ENCODE assay signal across 1 cellular context in genomic region chr4:163494360-163495241, GRCh38.
A peak's percentile ranks its signal among the peaks of the same experiment; 100 is the strongest.
TF ChIP-seq lines count a peak whose summit lies in the region.

Gene TMA16 (plus strand): TSS chr4:163494690. CDS start chr4:163494802, 112 bp downstream.

TF ChIP-seq in K562, 482 proteins besides CTCF, POLR2A, EP300 and RAD21 (continued from another document and continues in another):
- TF ChIP-seq, protein P1, sequence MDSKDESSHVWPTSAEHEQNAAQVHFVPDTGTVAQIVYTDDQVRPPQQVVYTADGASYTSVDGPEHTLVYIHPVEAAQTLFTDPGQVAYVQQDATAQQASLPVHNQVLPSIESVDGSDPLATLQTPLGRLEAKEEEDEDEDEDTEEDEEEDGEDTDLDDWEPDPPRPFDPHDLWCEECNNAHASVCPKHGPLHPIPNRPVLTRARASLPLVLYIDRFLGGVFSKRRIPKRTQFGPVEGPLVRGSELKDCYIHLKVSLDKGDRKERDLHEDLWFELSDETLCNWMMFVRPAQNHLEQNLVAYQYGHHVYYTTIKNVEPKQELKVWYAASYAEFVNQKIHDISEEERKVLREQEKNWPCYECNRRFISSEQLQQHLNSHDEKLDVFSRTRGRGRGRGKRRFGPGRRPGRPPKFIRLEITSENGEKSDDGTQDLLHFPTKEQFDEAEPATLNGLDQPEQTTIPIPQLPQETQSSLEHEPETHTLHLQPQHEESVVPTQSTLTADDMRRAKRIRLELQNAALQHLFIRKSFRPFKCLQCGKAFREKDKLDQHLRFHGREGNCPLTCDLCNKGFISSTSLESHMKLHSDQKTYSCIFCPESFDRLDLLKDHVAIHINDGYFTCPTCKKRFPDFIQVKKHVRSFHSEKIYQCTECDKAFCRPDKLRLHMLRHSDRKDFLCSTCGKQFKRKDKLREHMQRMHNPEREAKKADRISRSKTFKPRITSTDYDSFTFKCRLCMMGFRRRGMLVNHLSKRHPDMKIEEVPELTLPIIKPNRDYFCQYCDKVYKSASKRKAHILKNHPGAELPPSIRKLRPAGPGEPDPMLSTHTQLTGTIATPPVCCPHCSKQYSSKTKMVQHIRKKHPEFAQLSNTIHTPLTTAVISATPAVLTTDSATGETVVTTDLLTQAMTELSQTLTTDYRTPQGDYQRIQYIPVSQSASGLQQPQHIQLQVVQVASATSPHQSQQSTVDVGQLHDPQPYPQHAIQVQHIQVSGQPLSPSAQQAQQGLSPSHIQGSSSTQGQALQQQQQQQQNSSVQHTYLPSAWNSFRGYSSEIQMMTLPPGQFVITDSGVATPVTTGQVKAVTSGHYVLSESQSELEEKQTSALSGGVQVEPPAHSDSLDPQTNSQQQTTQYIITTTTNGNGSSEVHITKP (IDR thresholded peaks at IDR 0.05; ENCODE audit: partially characterized antibody), result peak; percentile 48
- TF ChIP-seq TCF7 (IDR thresholded peaks at IDR 0.05; ENCODE audit: borderline replicate concordance), result no peak
- TF ChIP-seq MEF2D (tag; conservative IDR thresholded peaks at IDR 0.05; ENCODE audit: low read depth), result 0 out of 2 replicates have a peak, but pooled peaks have one; percentile 27
- 0 out of 2 replicates have a peak, but pooled peaks have one; percentile 10 for TF ChIP-seq ATF1 (CRISPR knock-in tag; IDR thresholded peaks at IDR 0.05)
- peak; percentile 84 for TF ChIP-seq ATF1 (tag; IDR thresholded peaks at IDR 0.05)
- peak; percentile 72 for TF ChIP-seq POLR2B (IDR thresholded peaks at IDR 0.05; ENCODE audit: low read depth, partially characterized antibody)
- peak in 1 of 2 experiments; percentile 56 for TF ChIP-seq AFF1 (IDR thresholded peaks at IDR 0.05; ENCODE audit: low read depth in 1 of 2, partially characterized antibody in 2 of 2)
- TF ChIP-seq FOXA1 (IDR thresholded peaks at IDR 0.05; ENCODE audit: borderline replicate concordance), result no peak
- peak; percentile 75 to 77 for TF ChIP-seq SIN3A (IDR thresholded peaks at IDR 0.05; ENCODE audit: borderline replicate concordance in 2 of 2, control insufficient read depth in 1 of 2, low read depth in 2 of 2, low read length in 2 of 2)
- no peak for TF ChIP-seq POLR3G (IDR thresholded peaks at IDR 0.05; ENCODE audit: extremely low read depth, insufficient read length, insufficient replicate concordance)
- no peak for TF ChIP-seq ZNF23 (CRISPR knock-in tag; IDR thresholded peaks at IDR 0.05)
- peak; percentile 97 for TF ChIP-seq NCOA1 (IDR thresholded peaks at IDR 0.05; ENCODE audit: low read depth)
- peak; percentile 96 for TF ChIP-seq TAF9B (IDR thresholded peaks at IDR 0.05; ENCODE audit: partially characterized antibody)
- TF ChIP-seq RNF2 (IDR thresholded peaks at IDR 0.05), result peak; percentile 85
- peak; percentile 87 for TF ChIP-seq PHF20 (IDR thresholded peaks at IDR 0.05; ENCODE audit: partially characterized antibody)
- no peak for TF ChIP-seq KLF10 (CRISPR knock-in tag; IDR thresholded peaks at IDR 0.05)
- TF ChIP-seq BRF1 (IDR thresholded peaks at IDR 0.05; ENCODE audit: borderline replicate concordance, extremely low read depth, insufficient read length), result no peak
- TF ChIP-seq BCLAF1 (IDR thresholded peaks at IDR 0.05; ENCODE audit: borderline replicate concordance in 1 of 2, control insufficient read depth in 1 of 2, low read depth in 2 of 2, low read length in 1 of 2), result peak in 1 of 2 experiments; percentile 97; a peak in 2 of 4 replicates
- TF ChIP-seq SREBF2 (CRISPR knock-in tag; IDR thresholded peaks at IDR 0.05), result 0 out of 2 replicates have a peak, but pooled peaks have one; percentile 58
- peak; percentile 80; the same call in 1 of the 2 replicates for TF ChIP-seq ZBTB1 (CRISPR knock-in tag; IDR thresholded peaks at IDR 0.05; ENCODE audit: borderline replicate concordance, low read depth)
- peak; percentile 83 for TF ChIP-seq HCFC1 (IDR thresholded peaks at IDR 0.05; ENCODE audit: low read depth, low read length)
- TF ChIP-seq ZNF232 (CRISPR knock-in tag; IDR thresholded peaks at IDR 0.05), result peak; percentile 82
- TF ChIP-seq, protein P2, sequence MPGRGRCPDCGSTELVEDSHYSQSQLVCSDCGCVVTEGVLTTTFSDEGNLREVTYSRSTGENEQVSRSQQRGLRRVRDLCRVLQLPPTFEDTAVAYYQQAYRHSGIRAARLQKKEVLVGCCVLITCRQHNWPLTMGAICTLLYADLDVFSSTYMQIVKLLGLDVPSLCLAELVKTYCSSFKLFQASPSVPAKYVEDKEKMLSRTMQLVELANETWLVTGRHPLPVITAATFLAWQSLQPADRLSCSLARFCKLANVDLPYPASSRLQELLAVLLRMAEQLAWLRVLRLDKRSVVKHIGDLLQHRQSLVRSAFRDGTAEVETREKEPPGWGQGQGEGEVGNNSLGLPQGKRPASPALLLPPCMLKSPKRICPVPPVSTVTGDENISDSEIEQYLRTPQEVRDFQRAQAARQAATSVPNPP (IDR thresholded peaks at IDR 0.05; ENCODE audit: borderline replicate concordance, insufficient read depth, insufficient read length), result no peak
- peak; percentile 79 for TF ChIP-seq HDAC2 (IDR thresholded peaks at IDR 0.05)
- no peak for TF ChIP-seq KDM2B (CRISPR knock-in tag; IDR thresholded peaks at IDR 0.05)
- peak; percentile 57 for TF ChIP-seq JUND (IDR thresholded peaks at IDR 0.05; ENCODE audit: borderline replicate concordance, low read depth, low read length)
- no peak for TF ChIP-seq JUND (tag; IDR thresholded peaks at IDR 0.05; ENCODE audit: borderline replicate concordance, low read depth, low read length)
- TF ChIP-seq CREB1 (IDR thresholded peaks at IDR 0.05), result peak; percentile 51; the same call in 1 of the 2 replicates
- peak; percentile 79 for TF ChIP-seq CREB1 (CRISPR knock-in tag; IDR thresholded peaks at IDR 0.05)
- peak; percentile 85 for TF ChIP-seq E2F8 (IDR thresholded peaks at IDR 0.05; ENCODE audit: low read depth, partially characterized antibody)
- peak; percentile 93 for TF ChIP-seq GTF2E2 (tag; IDR thresholded peaks at IDR 0.05)
- TF ChIP-seq SOX6 (IDR thresholded peaks at IDR 0.05), result peak; percentile 48; the same call in 1 of the 2 replicates
- no peak for TF ChIP-seq ADNP (tag; IDR thresholded peaks at IDR 0.05)
- TF ChIP-seq HEY1 (CRISPR knock-in tag; IDR thresholded peaks at IDR 0.05; ENCODE audit: borderline replicate concordance), result no peak
- no peak for TF ChIP-seq ZNF707 (CRISPR knock-in tag; conservative IDR thresholded peaks at IDR 0.05)
- no peak for TF ChIP-seq CBX8 (IDR thresholded peaks at IDR 0.05; ENCODE audit: borderline replicate concordance, extremely low read depth, low read depth, low read length, poor library complexity, severe bottlenecking)
- TF ChIP-seq, protein P3, sequence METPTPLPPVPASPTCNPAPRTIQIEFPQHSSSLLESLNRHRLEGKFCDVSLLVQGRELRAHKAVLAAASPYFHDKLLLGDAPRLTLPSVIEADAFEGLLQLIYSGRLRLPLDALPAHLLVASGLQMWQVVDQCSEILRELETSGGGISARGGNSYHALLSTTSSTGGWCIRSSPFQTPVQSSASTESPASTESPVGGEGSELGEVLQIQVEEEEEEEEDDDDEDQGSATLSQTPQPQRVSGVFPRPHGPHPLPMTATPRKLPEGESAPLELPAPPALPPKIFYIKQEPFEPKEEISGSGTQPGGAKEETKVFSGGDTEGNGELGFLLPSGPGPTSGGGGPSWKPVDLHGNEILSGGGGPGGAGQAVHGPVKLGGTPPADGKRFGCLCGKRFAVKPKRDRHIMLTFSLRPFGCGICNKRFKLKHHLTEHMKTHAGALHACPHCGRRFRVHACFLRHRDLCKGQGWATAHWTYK (CRISPR knock-in tag; IDR thresholded peaks at IDR 0.05), result no peak
- 0 out of 2 replicates have a peak, but pooled peaks have one; percentile 28 for TF ChIP-seq TEAD4 (IDR thresholded peaks at IDR 0.05; ENCODE audit: low read length)
- no peak for TF ChIP-seq TEAD4 (CRISPR knock-in tag; IDR thresholded peaks at IDR 0.05; ENCODE audit: borderline replicate concordance)
- no peak for TF ChIP-seq KDM1A (IDR thresholded peaks at IDR 0.05)
- TF ChIP-seq MCM7 (IDR thresholded peaks at IDR 0.05), result no peak
- TF ChIP-seq ZNF175 (CRISPR knock-in tag; IDR thresholded peaks at IDR 0.05; ENCODE audit: low read depth), result no peak
- peak; percentile 95 to 97 for TF ChIP-seq MNT (conservative IDR thresholded peaks at IDR 0.05)
